Comparison of ENCODE assay signal across 24 cellular contexts in genomic region chr2:14779252-14779651, GRCh38.
DNase-seq lines count a peak whose midpoint lies in the region; ATAC-seq, FAIRE-seq and TF ChIP-seq lines count a peak whose summit lies in the region.
"Had no signal": no experiment of that assay in that cellular context is flagged by ENCODE, and none has a peak within 500 bp of the region (broad histone marks: within the 10 kb centered on the region; RNA-seq: fewer than 3 reads in every experiment).

No MANE protein-coding gene starts in this region.

- H3K4me3 Mint-ChIP-seq in naive thymus-derived CD4-positive, alpha-beta T cell = no peak overlapping the region
- H3K4me3 Mint-ChIP-seq: CD4-positive, CD25-positive, alpha-beta regulatory T cell; GM23338 had no signal

- H3K27ac ChIP-seq in HepG2 (ENCODE audit: extremely low read length, insufficient read depth, low read length) (no peak overlapping the region), right lobe of liver (no peak overlapping the region), VCaP (peak overlapping the region; percentile 98)
- H3K27ac ChIP-seq in naive thymus-derived CD4-positive, alpha-beta T cell (ENCODE audit: low read depth, low read length) = no peak overlapping the region
- H3K27ac ChIP-seq: KMS-11, RWPE1 had no signal

- H3K27me3 ChIP-seq in HepG2 (ENCODE audit: control insufficient read depth in 1 of 2, insufficient read depth in 2 of 2, low read length in 2 of 2) (0 out of 5 replicates have a peak, but pooled peaks cover 0 to 3% of the 10 kb centered on the region in 2 experiments), right lobe of liver (no peaks in the 10 kb centered on the region)
- H3K27me3 ChIP-seq in naive thymus-derived CD4-positive, alpha-beta T cell (ENCODE audit: control insufficient read depth in 2 of 2, insufficient read depth in 2 of 2, low read length in 2 of 2) = no peaks in the 10 kb centered on the region

- 3% methylated on average over 4 of the region's 4 CpGs for WGBS in HepG2 (ENCODE audit: low lambda C conversion rate)
- WGBS in right lobe of liver (ENCODE audit: insufficient coverage, low coverage, low lambda C conversion rate, missing lambda C conversion rate) = 65% methylated on average over 4 of the region's 4 CpGs

- FAIRE-seq in HepG2 (lab: Jason Lieb, UNC) = no peak
- FAIRE-seq: GM12891, HTR-8/SVneo had no signal

- no peaks in the 10 kb centered on the region for H3K27me3 Mint-ChIP-seq in naive thymus-derived CD4-positive, alpha-beta T cell

- H4K20me1 ChIP-seq in HepG2 (ENCODE audit: insufficient read depth, low read length) = no peaks in the 10 kb centered on the region

- H3K36me3 ChIP-seq in HepG2 (replicated peaks in 1 of 2; ENCODE audit: control insufficient read depth in 1 of 2, insufficient read depth in 2 of 2, low read length in 2 of 2) (no peaks in the 10 kb centered on the region), right lobe of liver (no peaks in the 10 kb centered on the region)
- H3K36me3 ChIP-seq in naive thymus-derived CD4-positive, alpha-beta T cell (ENCODE audit: control insufficient read depth in 2 of 3, insufficient read depth in 3 of 3, low read length in 3 of 3) = no peaks in the 10 kb centered on the region
- H3K36me3 ChIP-seq: HAP-1 had no signal

- no peak for TF ChIP-seq EP300 in HepG2 (IDR thresholded peaks at IDR 0.05; ENCODE audit: low read depth in 2 of 2, low read length in 2 of 2)
- TF ChIP-seq EP300 in HepG2 (CRISPR knock-in tag; IDR thresholded peaks at IDR 0.05; ENCODE audit: borderline replicate concordance) = no peak

- CTCF ChIA-PET in HepG2 (lab: Yijun Ruan, JAX; ENCODE audit: low intra/inter-chr PET ratio, low total read pairs) = no interaction called here
- CTCF ChIA-PET in naive thymus-derived CD4-positive, alpha-beta T cell (lab: Charles Lee) = no interaction called here

- ATAC-seq in HepG2 (peak; percentile 95), right lobe of liver (no peak), HG03095 (IDR thresholded peaks at IDR 0.05; ENCODE audit: unreplicated experiment) (no peak)
- no peak for ATAC-seq in naive thymus-derived CD4-positive, alpha-beta T cell
- ATAC-seq: GM23338, SK-N-SH treated with all-trans-retinoic acid at 6 μM for 48 hours had no signal

- peak; percentile 38 for DNase-seq in HepG2 (ENCODE audit: low spot score)
- no peak for DNase-seq in right lobe of liver
- peak; percentile 7 for DNase-seq in kidney glomerular epithelial cell (lab: John Stamatoyannopoulos, UW)
- no peak for DNase-seq in naive thymus-derived CD4-positive, alpha-beta T cell
- no peak for DNase-seq in NOMO-1 treated with DMSO at 0.1 percent for 48 hours (lab: John Stamatoyannopoulos, UW; ENCODE audit: unreplicated experiment)
- DNase-seq: CD4-positive, CD25-positive, alpha-beta regulatory T cell; DND-41; IMR-90; NCI-H1105; NCI-H146; NCI-H2029; NCI-H2171; NCI-H345; NCI-H524; NCI-H774 had no signal

- intact Hi-C loops in HepG2 (cut with micrococcal nuclease; ENCODE audit: unreplicated experiment) = no loop called here
- intact Hi-C loops in right lobe of liver (cut with DNase I) = no loop called here
- intact Hi-C loops in naive thymus-derived CD4-positive, alpha-beta T cell (cut with micrococcal nuclease) = no loop called here

- H3K9ac ChIP-seq in HepG2 (ENCODE audit: insufficient read depth, low read depth, low read length) = no peak overlapping the region
- H3K9ac ChIP-seq: KMS-11 had no signal

- no peak overlapping the region for H3K4me3 ChIP-seq in HepG2 (replicated peaks in 1 of 3; ENCODE audit: insufficient read depth in 1 of 3, low read depth in 2 of 3, low read length in 3 of 3)
- H3K4me3 ChIP-seq in right lobe of liver = no peak overlapping the region
- no peak overlapping the region for H3K4me3 ChIP-seq in naive thymus-derived CD4-positive, alpha-beta T cell (ENCODE audit: low read length)
- H3K4me3 ChIP-seq: GM23338, HAP-1 had no signal

- H3K4me1 ChIP-seq in HepG2 (ENCODE audit: insufficient read depth, low read length) (peaks cover 10% of the 10 kb centered on the region), right lobe of liver (no peaks in the 10 kb centered on the region)
- no peaks in the 10 kb centered on the region for H3K4me1 ChIP-seq in naive thymus-derived CD4-positive, alpha-beta T cell (ENCODE audit: control insufficient read depth in 2 of 2, insufficient read depth in 2 of 2, low read length in 2 of 2)

- no TSS peak for BruUV-seq in HepG2 (replicated peaks; lab: Mats Ljungman, UMichigan)

- H3K36me3 Mint-ChIP-seq in naive thymus-derived CD4-positive, alpha-beta T cell = no peaks in the 10 kb centered on the region
- H3K36me3 Mint-ChIP-seq: CD4-positive, CD25-positive, alpha-beta regulatory T cell had no signal

- H3K4me2 ChIP-seq in HepG2 (ENCODE audit: low read depth, low read length) = no peak overlapping the region
- H3K4me2 ChIP-seq: GM23338, KMS-11 had no signal

- TF ChIP-seq POLR2A in HepG2 (IDR thresholded peaks at IDR 0.05; ENCODE audit: insufficient read depth in 1 of 2, low read depth in 2 of 2, low read length in 2 of 2) (no peak), right lobe of liver (IDR thresholded peaks at IDR 0.05) (no peak)

- H2AFZ ChIP-seq in HepG2 (ENCODE audit: low read length) = no peak overlapping the region
- H2AFZ ChIP-seq: GM23338 had no signal

- no peaks in the 10 kb centered on the region for H3K4me1 Mint-ChIP-seq in naive thymus-derived CD4-positive, alpha-beta T cell
- H3K4me1 Mint-ChIP-seq: CD4-positive, CD25-positive, alpha-beta regulatory T cell; GM23338 had no signal

- peaks cover 5 to 22% (median 12%) of the 10 kb centered on the region in 11 donors for H3K9me3 Mint-ChIP-seq in naive thymus-derived CD4-positive, alpha-beta T cell

- H3K27ac Mint-ChIP-seq in naive thymus-derived CD4-positive, alpha-beta T cell = no peak overlapping the region
- H3K27ac Mint-ChIP-seq: CD4-positive, CD25-positive, alpha-beta regulatory T cell; GM23338 had no signal

- POLR2A ChIA-PET in HepG2 (lab: Yijun Ruan, JAX) = no interaction called here
- POLR2A ChIA-PET in naive thymus-derived CD4-positive, alpha-beta T cell (lab: Charles Lee) = no interaction called here

- in situ Hi-C loops in HepG2 (cut with HindIII; ENCODE audit: extremely low pct_ligation_motif_present, low pct_unique_long_range_greater_than_20kb) = no loop called here

- TF ChIP-seq CTCF in HepG2 (CRISPR knock-in tag; IDR thresholded peaks at IDR 0.05) (no peak), right lobe of liver (IDR thresholded peaks at IDR 0.05) (no peak), VCaP (conservative IDR thresholded peaks at IDR 0.05) (no peak)

- no peak for TF ChIP-seq RAD21 in HepG2 (CRISPR knock-in tag; IDR thresholded peaks at IDR 0.05)

- H3K9me3 ChIP-seq in HepG2 (ENCODE audit: low read length) (0 out of 2 replicates have a peak, but pooled peaks cover 5% of the 10 kb centered on the region), right lobe of liver (no peaks in the 10 kb centered on the region)
- no peaks in the 10 kb centered on the region for H3K9me3 ChIP-seq in naive thymus-derived CD4-positive, alpha-beta T cell (ENCODE audit: control insufficient read depth in 2 of 3, low read length in 3 of 3)
- H3K9me3 ChIP-seq: HAP-1 had no signal

- no peaks in the 10 kb centered on the region for H3K79me2 ChIP-seq in HepG2 (ENCODE audit: insufficient read depth, low read length)

TF ChIP-seq in HepG2, 621 proteins besides CTCF, POLR2A, EP300 and RAD21 (continues in another document):
- TF ChIP-seq SOX5 (CRISPR knock-in tag; IDR thresholded peaks at IDR 0.05; ENCODE audit: borderline replicate concordance) = peak; percentile 37; the same call in 1 of the 2 replicates
- TF ChIP-seq ATF1 (CRISPR knock-in tag; IDR thresholded peaks at IDR 0.05) = no peak
- 0 out of 2 replicates have a peak, but pooled peaks have one; percentile 33 for TF ChIP-seq IKZF5 (CRISPR knock-in tag; IDR thresholded peaks at IDR 0.05)
- TF ChIP-seq CEBPG (CRISPR knock-in tag; IDR thresholded peaks at IDR 0.05) = no peak
- TF ChIP-seq SP140L (CRISPR knock-in tag; IDR thresholded peaks at IDR 0.05; ENCODE audit: borderline replicate concordance) = no peak
- no peak for TF ChIP-seq HOXA3 (CRISPR knock-in tag; IDR thresholded peaks at IDR 0.05)
- TF ChIP-seq, protein P1, sequence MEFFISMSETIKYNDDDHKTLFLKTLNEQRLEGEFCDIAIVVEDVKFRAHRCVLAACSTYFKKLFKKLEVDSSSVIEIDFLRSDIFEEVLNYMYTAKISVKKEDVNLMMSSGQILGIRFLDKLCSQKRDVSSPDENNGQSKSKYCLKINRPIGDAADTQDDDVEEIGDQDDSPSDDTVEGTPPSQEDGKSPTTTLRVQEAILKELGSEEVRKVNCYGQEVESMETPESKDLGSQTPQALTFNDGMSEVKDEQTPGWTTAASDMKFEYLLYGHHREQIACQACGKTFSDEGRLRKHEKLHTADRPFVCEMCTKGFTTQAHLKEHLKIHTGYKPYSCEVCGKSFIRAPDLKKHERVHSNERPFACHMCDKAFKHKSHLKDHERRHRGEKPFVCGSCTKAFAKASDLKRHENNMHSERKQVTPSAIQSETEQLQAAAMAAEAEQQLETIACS (CRISPR knock-in tag; IDR thresholded peaks at IDR 0.05) = no peak
- no peak for TF ChIP-seq ZNF563 (CRISPR knock-in tag; IDR thresholded peaks at IDR 0.05)
- TF ChIP-seq TCF12 (IDR thresholded peaks at IDR 0.05) = no peak
- TF ChIP-seq TCF12 (CRISPR knock-in tag; IDR thresholded peaks at IDR 0.05) = no peak
- TF ChIP-seq TAF1 (CRISPR knock-in tag; IDR thresholded peaks at IDR 0.05) = no peak

Comparison
In these comparisons a context has a peak if more than half of its experiments do, and no peak if none do; other contexts are left out.
1. DNase-seq: peak in HepG2 (single experiment) and kidney glomerular epithelial cell (single experiment); none in right lobe of liver (0 of 3), naive thymus-derived CD4-positive, alpha-beta T cell (0 of 9) and NOMO-1 treated with DMSO at 0.1 percent for 48 hours (single experiment).